20 cellular contexts compared by ENCODE assay signal in genomic region chr15:56794150-56794922, GRCh38.
A peak's percentile ranks its signal among the peaks of the same experiment; 100 is the strongest.
DNase-seq lines count a peak whose midpoint lies in the region; ATAC-seq and TF ChIP-seq lines count a peak whose summit lies in the region.
"Had no signal": no experiment of that assay in that cellular context is flagged by ENCODE, and none has a peak within 500 bp of the region (broad histone marks: within the 10 kb centered on the region; RNA-seq: fewer than 3 reads in every experiment).

No MANE protein-coding gene starts in this region.

- peak overlapping the region; percentile 47 for H3K27ac ChIP-seq in ACC112 (ENCODE audit: low read depth, low read length)
- H3K27ac ChIP-seq: thyroid gland had no signal

- H3K27me3 ChIP-seq in ACC112 (ENCODE audit: insufficient read depth, low read length), result no peaks in the 10 kb centered on the region
- H3K27me3 ChIP-seq: thyroid gland had no signal

- TF ChIP-seq CTCF in omental fat pad (IDR thresholded peaks at IDR 0.05), result no peak

- DNase-seq in RPMI7951 (ENCODE audit: low read depth) (peak; percentile 27), fibroblast of gingiva (ENCODE audit: low read depth) (peak; percentile 4), omental fat pad (ENCODE audit: low spot score) (no peak), 8988T (no peak)
- DNase-seq: ACHN; activated CD4-positive, alpha-beta T cell treated with anti-CD3 and anti-CD28 coated beads, Interleukin-2, amount 50 U/mL, for 48 hours; activated T-cell treated with anti-CD3 and anti-CD28 coated beads, Interleukin-2, amount 50 U/mL, for 48 hours; CD4-positive, alpha-beta memory T cell; DMS79 treated with DMSO at 0.1 percent for 48 hours; GOT3; Karpas-422; mammary epithelial cell; NCI-H1417; stimulated activated CD4-positive, alpha-beta T cell treated with anti-CD3 and anti-CD28 coated beads, Interleukin-4, amount 100 ng/mL, for 1 hour; stimulated activated CD8-positive, alpha-beta memory T cell treated with anti-CD3 and anti-CD28 coated beads, Interleukin-4, amount 100 ng/mL, for 48 hours; thyroid gland had no signal

- peaks cover 7% of the 10 kb centered on the region for H3K4me1 ChIP-seq in ACC112 (ENCODE audit: control insufficient read depth, insufficient read depth, low read length, unreplicated experiment)
- H3K4me1 ChIP-seq: thyroid gland had no signal

- H3K36me3 ChIP-seq in ACC112 (ENCODE audit: insufficient read depth, low read length), result no peaks in the 10 kb centered on the region
- H3K36me3 ChIP-seq: thyroid gland had no signal

- H3K79me2 ChIP-seq in ACC112 (ENCODE audit: control insufficient read depth, insufficient read depth, low read length, unreplicated experiment), result no peaks in the 10 kb centered on the region

- H3K4me3 ChIP-seq in ACC112 (ENCODE audit: low read depth, low read length), result no peak overlapping the region
- H3K4me3 ChIP-seq: thyroid gland had no signal

- H2AFZ ChIP-seq in ACC112 (ENCODE audit: low read length, unreplicated experiment), result peak overlapping the region; percentile 66

- peak; percentile 25 for ATAC-seq in omental fat pad (ENCODE audit: low FRiP score)
- no peak for ATAC-seq in GM19035 (IDR thresholded peaks at IDR 0.05; ENCODE audit: unreplicated experiment)
- ATAC-seq in HG03097 (IDR thresholded peaks at IDR 0.05; ENCODE audit: low FRiP score, unreplicated experiment), result no peak
- ATAC-seq in GM21381 (IDR thresholded peaks at IDR 0.05; ENCODE audit: unreplicated experiment), result no peak

Comparison
In these comparisons a context has a peak if more than half of its experiments do, and no peak if none do; other contexts are left out.
1. DNase-seq: peak in RPMI7951 (single experiment) and fibroblast of gingiva (single experiment); none in omental fat pad (single experiment) and 8988T (single experiment).